34 cellular contexts compared by ENCODE assay signal in the genomic region with DNA sequence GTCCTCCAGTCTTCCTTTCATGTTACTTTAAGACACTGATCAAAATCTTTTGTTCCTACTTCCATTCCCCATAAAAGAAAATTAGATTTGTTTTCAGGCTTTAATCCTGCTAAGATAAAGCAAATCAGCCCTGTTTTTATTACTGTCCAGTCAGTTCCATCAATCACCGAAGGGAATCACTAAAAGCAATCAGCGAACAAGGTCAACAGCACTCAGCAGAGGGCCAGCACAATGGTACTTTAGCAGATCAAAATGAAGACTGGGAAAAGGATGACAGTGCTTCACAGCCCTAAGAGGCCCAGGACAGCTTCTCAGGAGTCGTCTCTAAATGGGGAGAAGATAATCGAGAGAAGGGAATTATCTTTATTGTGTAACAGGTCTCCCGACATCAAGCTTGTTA.
"Had no signal": no experiment of that assay in that cellular context is flagged by ENCODE, and none has a peak within 500 bp of the region (broad histone marks: within the 10 kb centered on the region; RNA-seq: fewer than 3 reads in every experiment).

No MANE protein-coding gene starts in this region.

- DNase-seq: activated CD4-positive, alpha-beta memory T cell treated with anti-CD3 and anti-CD28 coated beads for 36 hours; activated CD4-positive, alpha-beta T cell treated with anti-CD3 and anti-CD28 coated beads for 36 hours; activated CD4-positive, alpha-beta T cell treated with anti-CD3 and anti-CD28 coated beads, Interleukin-2, amount 50 U/mL, for 1 hour; activated CD8-positive, alpha-beta memory T cell treated with anti-CD3 and anti-CD28 coated beads, Interleukin-2, amount 50 U/mL, for 4 hours; activated gamma-delta T cell treated with Interleukin-2 at 50 U/mL for 16 hours; activated naive CD4-positive, alpha-beta T cell treated with anti-CD3 and anti-CD28 coated beads for 36 hours; activated T-cell treated with anti-CD3 and anti-CD28 coated beads for 4 hours; activated T-cell treated with anti-CD3 and anti-CD28 coated beads, Interleukin-2, amount 50 U/mL, for 4 hours; caudate nucleus; cerebellar nuclear complex; Kasumi-1; KG1; MG63; NCI-H1048; NCI-H1105 treated with DMSO at 0.1 percent for 48 hours; NCI-H1436; NCI-H1694; NCI-H1930; NCI-H2081 treated with DMSO at 0.1 percent for 48 hours; NCI-H2171; NCI-H226; NCI-H446 treated with DMSO at 0.1 percent for 48 hours; NCI-H524; NCI-H774; NK-92 treated with Interleukin-12 subunit alpha and Interleukin-12 subunit beta, amount 100 ng/mL, for 24 hours; PC-3; Peyer's patch; RPMI8226; SHP77 treated with DMSO at 0.1 percent for 48 hours; T1000 had no signal

- H3K36me3 ChIP-seq: adrenal gland, MG63 had no signal

- H3K4me3 ChIP-seq: adrenal gland, MG63, Peyer's patch, SJSA1 had no signal

- H3K27me3 ChIP-seq: adrenal gland, MG63, Peyer's patch, SJSA1 had no signal

- H3K9me3 ChIP-seq: adrenal gland, MG63, Peyer's patch, SJSA1 had no signal

- H3K27ac ChIP-seq: adrenal gland, Peyer's patch, SJSA1 had no signal

- ATAC-seq: activated CD4-positive, alpha-beta T cell treated with anti-CD3 and anti-CD28 coated beads for 36 hours; activated CD4-positive, CD25-positive, alpha-beta regulatory T cell treated with anti-CD3 and anti-CD28 coated beads, Interleukin-2, amount 50 U/mL, for 24 hours; activated naive CD4-positive, alpha-beta T cell treated with anti-CD3 and anti-CD28 coated beads, Interleukin-2, amount 50 U/mL, for 72 hours; activated T-cell treated with anti-CD3 and anti-CD28 coated beads, Interleukin-2, amount 50 U/mL, for 4 hours; PC-3 had no signal
